ENCODE assay signal across 23 cellular contexts in the genomic region with DNA sequence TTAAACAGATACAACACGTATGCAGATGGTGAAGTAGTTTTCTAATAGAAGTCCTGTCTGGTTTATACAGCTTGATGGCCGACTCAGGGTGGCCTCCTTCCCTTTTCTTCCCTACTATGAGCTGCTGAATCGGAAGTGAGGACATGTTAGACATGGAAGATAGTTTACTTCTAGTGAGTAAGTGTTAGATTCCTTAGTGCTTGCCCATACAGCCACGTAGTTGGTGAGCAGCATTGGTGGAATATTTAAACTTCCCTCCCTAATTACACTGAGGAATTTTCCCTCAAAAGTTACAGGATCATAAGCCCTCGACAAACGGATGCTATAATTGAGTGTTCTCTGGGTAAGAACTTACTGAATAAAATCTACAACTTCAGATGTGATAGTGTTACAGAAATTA. TPM values are rescaled to one million over a fixed set of nuclear protein-coding genes. Genes with fewer than 3 reads are reported as not detected.
DNase-seq lines count a peak whose midpoint lies in the region; ATAC-seq and TF ChIP-seq lines count a peak whose summit lies in the region.
"Had no signal": no experiment of that assay in that cellular context is flagged by ENCODE, and none has a peak within 500 bp of the region (broad histone marks: within the 10 kb centered on the region; RNA-seq: fewer than 3 reads in every experiment).

No MANE protein-coding gene starts in this region.

- no peak overlapping the region for H2BK15ac ChIP-seq in IMR-90 (ENCODE audit: low read depth, low read length)

- CTCF ChIA-PET in IMR-90 (lab: Yijun Ruan, JAX), result no interaction called here

- peak overlapping the region; percentile 68; the same call in 1 of the 2 replicates for H2BK20ac ChIP-seq in IMR-90 (ENCODE audit: low read depth, low read length)

- WGBS in IMR-90 (ENCODE audit: extremely low coverage in 2 of 2, insufficient read length in 1 of 2), 2 experiments, result no CpG with 5 or more reads among the region's 6 CpGs

- POLR2A ChIA-PET in IMR-90 (lab: Charles Lee; ENCODE audit: unreplicated experiment), result no interaction called here

- peak overlapping the region; percentile 78; the same call in 1 of the 2 replicates for H2BK120ac ChIP-seq in IMR-90 (ENCODE audit: low read depth, low read length)

- no peaks in the 10 kb centered on the region for H3K36me3 ChIP-seq in IMR-90 (ENCODE audit: control insufficient read depth, insufficient read depth, low read length)
- H3K36me3 ChIP-seq in colonic mucosa, result no peaks in the 10 kb centered on the region
- H3K36me3 ChIP-seq: gastrocnemius medialis, neural progenitor cell had no signal

- BruUV-seq in IMR-90 (replicated peaks; lab: Mats Ljungman, UMichigan), result no TSS peak

- no peak overlapping the region for H3K23ac ChIP-seq in IMR-90 (ENCODE audit: low read depth, low read length)

- dilution Hi-C loops in IMR-90 (cut with HindIII; ENCODE audit: low sequenced_read_pairs, unreplicated experiment), result no loop called here

- H3K4me3 Mint-ChIP-seq in mesothelial cell of epicardium, result no peak overlapping the region
- H3K4me3 Mint-ChIP-seq: CD8-positive, alpha-beta memory T cell; neural progenitor cell; T-helper 17 cell had no signal

- peak overlapping the region; percentile 2 for H3K27ac Mint-ChIP-seq in mesothelial cell of epicardium
- H3K27ac Mint-ChIP-seq: CD8-positive, alpha-beta memory T cell; neural progenitor cell; T-helper 17 cell had no signal

- peaks cover 14% of the 10 kb centered on the region for H3K9me1 ChIP-seq in IMR-90 (ENCODE audit: insufficient read depth, low read length)

- no peaks in the 10 kb centered on the region for H3K27me3 ChIP-seq in IMR-90 (ENCODE audit: control insufficient read depth, insufficient read depth, low read length)
- no peaks in the 10 kb centered on the region for H3K27me3 ChIP-seq in colonic mucosa
- H3K27me3 ChIP-seq: gastrocnemius medialis, neural progenitor cell had no signal

- intact Hi-C loops in IMR-90 (cut with micrococcal nuclease), result no loop called here
- intact Hi-C loops in colonic mucosa (cut with DNase I), result no loop called here

- H3K4me2 ChIP-seq in IMR-90 (ENCODE audit: low read depth, low read length), result peak overlapping the region; percentile 55
- H3K4me2 ChIP-seq: neural progenitor cell had no signal

- in situ Hi-C loops in IMR-90 (cut with MboI; ENCODE audit: low sequenced_read_pairs), result no loop called here

- TF ChIP-seq POLR2A in IMR-90 (IDR thresholded peaks at IDR 0.05; ENCODE audit: low read depth, low read length), result no peak

- H3K79me1 ChIP-seq in IMR-90 (ENCODE audit: low read depth in 1 of 2, low read length in 2 of 2), result peaks cover 18 to 24% of the 10 kb centered on the region in 2 experiments

- H2AK5ac ChIP-seq in IMR-90 (ENCODE audit: low read depth, low read length), result no peak overlapping the region

- no peaks in the 10 kb centered on the region for H3K27me3 Mint-ChIP-seq in mesothelial cell of epicardium (ENCODE audit: low read depth)
- H3K27me3 Mint-ChIP-seq: CD8-positive, alpha-beta memory T cell; T-helper 17 cell had no signal

- no peak for TF ChIP-seq RAD21 in IMR-90 (IDR thresholded peaks at IDR 0.05; ENCODE audit: low read length)

- no peaks in the 10 kb centered on the region for H3K9me3 ChIP-seq in IMR-90 (ENCODE audit: control insufficient read depth, insufficient read depth, low read length)
- H3K9me3 ChIP-seq in colonic mucosa, result no peaks in the 10 kb centered on the region
- H3K9me3 ChIP-seq: gastrocnemius medialis, psoas muscle had no signal

- H3K56ac ChIP-seq in IMR-90 (ENCODE audit: extremely low read depth, insufficient read depth, low read length), result no peak overlapping the region

- H4K8ac ChIP-seq in IMR-90 (ENCODE audit: low read depth in 2 of 2, low read length in 2 of 2), result peak overlapping the region in 1 of 2 experiments; percentile 12; a peak in 2 of 4 replicates

- peaks cover 11% of the 10 kb centered on the region for H3K4me1 ChIP-seq in IMR-90 (ENCODE audit: control insufficient read depth, insufficient read depth, low read length)
- no peaks in the 10 kb centered on the region for H3K4me1 ChIP-seq in colonic mucosa
- H3K4me1 ChIP-seq: gastrocnemius medialis, neural progenitor cell, psoas muscle had no signal

- H3K36me3 Mint-ChIP-seq in mesothelial cell of epicardium, result no peaks in the 10 kb centered on the region
- H3K36me3 Mint-ChIP-seq: neural progenitor cell had no signal

- 0 out of 2 replicates have a peak overlapping the region, but pooled peaks have one; percentile 46 for H3K14ac ChIP-seq in IMR-90 (replicated peaks; ENCODE audit: low read depth, low read length)

- no peak overlapping the region for H4K91ac ChIP-seq in IMR-90 (ENCODE audit: insufficient read depth, low read depth, low read length)

- H3K4me3 ChIP-seq in AG10803 (ENCODE audit: low read length) (no peak overlapping the region), IMR-90 (ENCODE audit: insufficient read depth, low read depth, low read length) (no peak overlapping the region), choroid plexus epithelial cell (ENCODE audit: low read depth, low read length) (no peak overlapping the region), colonic mucosa (no peak overlapping the region)
- H3K4me3 ChIP-seq: gastrocnemius medialis, neural progenitor cell, psoas muscle had no signal

- H4K20me1 ChIP-seq in IMR-90 (ENCODE audit: insufficient read depth, low read length), result no peaks in the 10 kb centered on the region

- H3K9me3 Mint-ChIP-seq in mesothelial cell of epicardium, result no peaks in the 10 kb centered on the region
- H3K9me3 Mint-ChIP-seq: neural progenitor cell had no signal

- peak; percentile 66 for ATAC-seq in IMR-90 (ENCODE audit: low read depth)
- no peak for ATAC-seq in HG03457 (IDR thresholded peaks at IDR 0.05; ENCODE audit: unreplicated experiment)
- ATAC-seq: gastrocnemius medialis, left colon, psoas muscle, T-helper 17 cell had no signal

- peak overlapping the region; percentile 49; the same call in 1 of the 2 replicates for H4K5ac ChIP-seq in IMR-90 (ENCODE audit: low read depth, low read length)

- H3K4me1 Mint-ChIP-seq in mesothelial cell of epicardium, result peaks cover 2% of the 10 kb centered on the region
- H3K4me1 Mint-ChIP-seq: CD8-positive, alpha-beta memory T cell; neural progenitor cell had no signal

- peak overlapping the region; percentile 68; the same call in 1 of the 2 replicates for H3K4ac ChIP-seq in IMR-90 (ENCODE audit: low read depth, low read length)

- TF ChIP-seq CTCF in AG10803 (conservative IDR thresholded peaks at IDR 0.05; ENCODE audit: low read length), result no peak
- TF ChIP-seq CTCF in IMR-90 (conservative IDR thresholded peaks at IDR 0.05; ENCODE audit: low read depth, low read length), result no peak
- TF ChIP-seq CTCF in choroid plexus epithelial cell (conservative IDR thresholded peaks at IDR 0.05; ENCODE audit: low read depth, low read length), result no peak
- no peak for TF ChIP-seq CTCF in mesothelial cell of epicardium (IDR thresholded peaks at IDR 0.05; ENCODE audit: unreplicated experiment)
- no peak for TF ChIP-seq CTCF in colonic mucosa (IDR thresholded peaks at IDR 0.05)

- peak; percentile 75 for DNase-seq in AG10803 (ENCODE audit: low read depth)
- peak; percentile 79 for DNase-seq in IMR-90
- peak; percentile 59 for DNase-seq in choroid plexus epithelial cell (ENCODE audit: low read depth)
- no peak for DNase-seq in mesothelial cell of epicardium (ENCODE audit: low spot score in 2 of 2, unreplicated experiment in 2 of 2)
- no peak for DNase-seq in cerebellar cortex (ENCODE audit: low spot score)
- no peak for DNase-seq in inferior parietal cortex (ENCODE audit: extremely low spot score)
- no peak for DNase-seq in colonic mucosa
- DNase-seq: activated CD4-positive, alpha-beta T cell treated with anti-CD3 and anti-CD28 coated beads, Interleukin-2, amount 50 U/mL, for 4 hours; activated gamma-delta T cell; CD8-positive, alpha-beta memory T cell; DMS79 treated with DMSO at 0.1 percent for 48 hours; gastrocnemius medialis; GOT3; left colon; NCI-H1436 treated with DMSO at 0.1 percent for 48 hours; NCI-H774; OCI-M1; psoas muscle; SHP77 treated with DMSO at 0.1 percent for 48 hours; T-helper 17 cell had no signal

- H3K27ac ChIP-seq in IMR-90 (ENCODE audit: insufficient read depth, low read length) (peak overlapping the region; percentile 34; the same call in 1 of the 2 replicates), colonic mucosa (no peak overlapping the region)
- H3K27ac ChIP-seq: gastrocnemius medialis, neural progenitor cell, psoas muscle, VCaP had no signal

- peak overlapping the region; percentile 79; the same call in 1 of the 2 replicates for H3K18ac ChIP-seq in IMR-90 (ENCODE audit: low read depth, low read length)

- H2AK9ac ChIP-seq in IMR-90 (replicated peaks; ENCODE audit: low read depth, low read length, poor library complexity), result no peak overlapping the region

- H2BK5ac ChIP-seq in IMR-90 (ENCODE audit: low read depth, low read length, poor library complexity, severe bottlenecking), result peak overlapping the region; percentile 94

- H2AFZ ChIP-seq in IMR-90 (replicated peaks; ENCODE audit: low read length, poor library complexity), result no peak overlapping the region
- H2AFZ ChIP-seq: neural progenitor cell had no signal

- H3K9ac ChIP-seq in IMR-90 (ENCODE audit: low read depth, low read length) (no peak overlapping the region), colonic mucosa (ENCODE audit: low read depth in 2 of 2, low read length in 2 of 2) (no peak overlapping the region)
- H3K9ac ChIP-seq: neural progenitor cell had no signal

TF ChIP-seq in IMR-90, 13 proteins besides CTCF, POLR2A, EP300 and RAD21 (continues in another document):
- TF ChIP-seq BHLHE40 (IDR thresholded peaks at IDR 0.05; ENCODE audit: low read depth, low read length), result no peak
- TF ChIP-seq, protein P1, sequence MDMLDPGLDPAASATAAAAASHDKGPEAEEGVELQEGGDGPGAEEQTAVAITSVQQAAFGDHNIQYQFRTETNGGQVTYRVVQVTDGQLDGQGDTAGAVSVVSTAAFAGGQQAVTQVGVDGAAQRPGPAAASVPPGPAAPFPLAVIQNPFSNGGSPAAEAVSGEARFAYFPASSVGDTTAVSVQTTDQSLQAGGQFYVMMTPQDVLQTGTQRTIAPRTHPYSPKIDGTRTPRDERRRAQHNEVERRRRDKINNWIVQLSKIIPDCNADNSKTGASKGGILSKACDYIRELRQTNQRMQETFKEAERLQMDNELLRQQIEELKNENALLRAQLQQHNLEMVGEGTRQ (IDR thresholded peaks at IDR 0.05; ENCODE audit: low read depth, low read length), result no peak
- no peak for TF ChIP-seq RFX5 (IDR thresholded peaks at IDR 0.05; ENCODE audit: low read depth, low read length)
- TF ChIP-seq RCOR1 (IDR thresholded peaks at IDR 0.05; ENCODE audit: insufficient replicate concordance, low read length), result no peak
- TF ChIP-seq SMC3 (IDR thresholded peaks at IDR 0.05; ENCODE audit: low read depth, low read length), result no peak
- TF ChIP-seq MAFK (IDR thresholded peaks at IDR 0.05; ENCODE audit: low read depth, low read length), result no peak
- TF ChIP-seq MXI1 (IDR thresholded peaks at IDR 0.05; ENCODE audit: borderline replicate concordance, low read depth, low read length), result no peak

RNA-seq across cellular contexts. Expression of gene RHBDD1, which starts 52.1 kb away (rescaled TPM):
- total RNA-seq in IMR-90 (2012; rRNA removed) (11.9 and 14.0 TPM in 2 replicates), mesothelial cell of epicardium (33.1 to 42.2 TPM (median 40.9 TPM) in 3 replicates), colonic mucosa (10 to 100 TPM; 29.9 to 31.7 TPM)
- 9.3 and 9.7 TPM in 2 replicates for polyA plus RNA-seq in IMR-90 (2012; rRNA removed)
- polyA plus RNA-seq in IMR-90 (2012; cell fraction: cytosol; rRNA removed), result 4.0 and 4.1 TPM in 2 replicates
- polyA plus RNA-seq in IMR-90 (2012; cell fraction: nucleus; rRNA removed; ENCODE audit: low replicate concordance), result 3.8 and 8.8 TPM in 2 replicates

Comparison
In these comparisons a context has a peak if more than half of its experiments do, and no peak if none do; other contexts are left out.
1. DNase-seq: peak in AG10803 (single experiment), IMR-90 (single experiment) and choroid plexus epithelial cell (single experiment); none in mesothelial cell of epicardium (0 of 2), cerebellar cortex (single experiment), inferior parietal cortex (single experiment) and colonic mucosa (single experiment).